ENCODE assay signal across 1 cellular context in genomic region chr4:152643153-152644035, GRCh38.
TF ChIP-seq lines count a peak whose summit lies in the region.

No MANE protein-coding gene starts in this region.

TF ChIP-seq in HEK293, 187 proteins besides CTCF, POLR2A, EP300 and RAD21 (continued from another document):
- TF ChIP-seq ZNF398 (tag by site-specific recombination; IDR thresholded peaks at IDR 0.05) (peak; percentile 47; the same call in 1 of the 2 replicates), ZNF629 (tag by site-specific recombination; IDR thresholded peaks at IDR 0.05) (no peak), ZNF514 (tag by site-specific recombination; IDR thresholded peaks at IDR 0.05) (no peak), SP3 (tag by site-specific recombination; IDR thresholded peaks at IDR 0.05) (no peak), ZFHX2 (tag by site-specific recombination; conservative IDR thresholded peaks at IDR 0.05) (peak; percentile 40), ZNF366 (tag by site-specific recombination; conservative IDR thresholded peaks at IDR 0.05) (no peak), PRDM4 (tag by site-specific recombination; IDR thresholded peaks at IDR 0.05) (no peak)
TF ChIP-seq in HEK293: peak in this region for 3.
